In the genomic region with DNA sequence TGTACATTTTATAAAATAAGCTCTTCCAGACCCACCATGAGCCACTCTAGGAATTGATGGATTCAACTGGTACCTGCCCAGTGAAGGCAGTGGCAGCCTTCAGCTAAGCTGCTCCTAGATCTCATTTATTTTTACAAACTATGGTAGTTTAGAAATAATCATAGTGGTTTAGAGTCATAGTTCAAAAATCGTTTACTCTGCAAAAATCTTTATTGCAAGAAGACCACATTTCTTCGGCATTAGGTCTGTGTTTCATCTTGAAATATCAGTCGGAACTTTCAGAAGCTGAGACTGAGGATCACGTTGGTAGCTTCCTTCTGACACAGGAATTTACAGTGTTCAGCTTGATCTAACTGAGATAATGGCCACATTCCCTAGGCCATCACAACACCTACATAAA, we compare ENCODE assay signal across 29 cellular contexts.
"Had no signal": no experiment of that assay in that cellular context is flagged by ENCODE, and none has a peak within 500 bp of the region (broad histone marks: within the 10 kb centered on the region; RNA-seq: fewer than 3 reads in every experiment).

No MANE protein-coding gene starts in this region.

- H3K9ac ChIP-seq: neural progenitor cell, parathyroid adenoma had no signal

- H3K4me3 ChIP-seq: neural progenitor cell, ovary, psoas muscle, skin epidermis, smooth muscle cell, spleen, suprapubic skin, testis, tibial artery, transverse colon, upper lobe of left lung, vagina had no signal

- H3K27ac ChIP-seq: neural progenitor cell, ovary, parathyroid adenoma, psoas muscle, skin epidermis, spleen, suprapubic skin, testis, tibial artery, transverse colon, upper lobe of left lung, vagina had no signal

- H2AFZ ChIP-seq: neural progenitor cell, parathyroid adenoma had no signal

- DNase-seq: natural killer cell; occipital lobe; ovary; posterior cingulate gyrus; psoas muscle; right cardiac atrium; spleen; stimulated activated CD4-positive, alpha-beta T cell treated with anti-CD3 and anti-CD28 coated beads, Interleukin-12 subunit alpha, Interleukin-12 subunit beta, amount 100 ng/mL, for 4 hours; stimulated activated CD4-positive, alpha-beta T cell treated with anti-CD3 and anti-CD28 coated beads, Interleukin-1b, Interleukin-23, amount 100 ng/mL, for 48 hours; stimulated activated CD4-positive, alpha-beta T cell treated with anti-CD3 and anti-CD28 coated beads, Interleukin-4, amount 100 ng/mL, for 1 hour; stimulated activated CD4-positive, alpha-beta T cell treated with anti-CD3 and anti-CD28 coated beads, Interleukin-4, amount 100 ng/mL, for 4 hours; stimulated activated CD8-positive, alpha-beta memory T cell treated with anti-CD3 and anti-CD28 coated beads, Interleukin-4, amount 100 ng/mL, for 48 hours; stimulated activated naive CD4-positive, alpha-beta T cell; stimulated activated naive CD8-positive, alpha-beta T cell treated with anti-CD3 and anti-CD28 coated beads, Interleukin-15, amount 100 ng/mL, for 72 hours; stimulated activated naive CD8-positive, alpha-beta T cell treated with anti-CD3 and anti-CD28 coated beads, Interleukin-15, Interleukin-2, amounts not matched to agents 100 U/mL and 50 U/mL, for 24 hours; substantia nigra; testis; tibial artery; transverse colon; upper lobe of left lung had no signal

- H3K4me1 ChIP-seq: parathyroid adenoma, psoas muscle, spleen, suprapubic skin, testis, tibial artery, vagina had no signal

- ATAC-seq: natural killer cell; psoas muscle; right cardiac atrium; sciatic nerve; stimulated activated memory B cell treated with anti-CD40 and anti-IgM and Interleukin-4, amounts not matched to agents 10 μg/mL and 1 μg/mL and 100 μg/mL, for 72 hours; stimulated activated naive CD8-positive, alpha-beta T cell treated with anti-CD3 and anti-CD28 coated beads, Interleukin-15, amount 100 ng/mL, for 72 hours; stimulated activated naive CD8-positive, alpha-beta T cell treated with anti-CD3 and anti-CD28 coated beads, Interleukin-15, Interleukin-2, amounts not matched to agents 100 U/mL and 50 U/mL, for 24 hours had no signal

- H3K36me3 ChIP-seq: neural progenitor cell, ovary, spleen, suprapubic skin, tibial artery, transverse colon, upper lobe of left lung, vagina had no signal

- H3K9me3 ChIP-seq: ovary, psoas muscle, spleen, suprapubic skin, testis, tibial artery, transverse colon, upper lobe of left lung, vagina had no signal

- H3K4me2 ChIP-seq: neural progenitor cell, smooth muscle cell had no signal

- FAIRE-seq: urothelium cell line had no signal

- H3K79me2 ChIP-seq: parathyroid adenoma had no signal

- H3K27me3 ChIP-seq: neural progenitor cell, ovary, suprapubic skin, testis, tibial artery, transverse colon, upper lobe of left lung, vagina had no signal
